In genomic region chr6:52620055-52620905, GRCh38 we compare ENCODE assay signal across 2 cellular contexts.
TF ChIP-seq lines count a peak whose summit lies in the region.

No MANE protein-coding gene starts in this region.

TF ChIP-seq in GM23338, 12 proteins besides CTCF, POLR2A, EP300 and RAD21:
- TF ChIP-seq, protein P1, sequence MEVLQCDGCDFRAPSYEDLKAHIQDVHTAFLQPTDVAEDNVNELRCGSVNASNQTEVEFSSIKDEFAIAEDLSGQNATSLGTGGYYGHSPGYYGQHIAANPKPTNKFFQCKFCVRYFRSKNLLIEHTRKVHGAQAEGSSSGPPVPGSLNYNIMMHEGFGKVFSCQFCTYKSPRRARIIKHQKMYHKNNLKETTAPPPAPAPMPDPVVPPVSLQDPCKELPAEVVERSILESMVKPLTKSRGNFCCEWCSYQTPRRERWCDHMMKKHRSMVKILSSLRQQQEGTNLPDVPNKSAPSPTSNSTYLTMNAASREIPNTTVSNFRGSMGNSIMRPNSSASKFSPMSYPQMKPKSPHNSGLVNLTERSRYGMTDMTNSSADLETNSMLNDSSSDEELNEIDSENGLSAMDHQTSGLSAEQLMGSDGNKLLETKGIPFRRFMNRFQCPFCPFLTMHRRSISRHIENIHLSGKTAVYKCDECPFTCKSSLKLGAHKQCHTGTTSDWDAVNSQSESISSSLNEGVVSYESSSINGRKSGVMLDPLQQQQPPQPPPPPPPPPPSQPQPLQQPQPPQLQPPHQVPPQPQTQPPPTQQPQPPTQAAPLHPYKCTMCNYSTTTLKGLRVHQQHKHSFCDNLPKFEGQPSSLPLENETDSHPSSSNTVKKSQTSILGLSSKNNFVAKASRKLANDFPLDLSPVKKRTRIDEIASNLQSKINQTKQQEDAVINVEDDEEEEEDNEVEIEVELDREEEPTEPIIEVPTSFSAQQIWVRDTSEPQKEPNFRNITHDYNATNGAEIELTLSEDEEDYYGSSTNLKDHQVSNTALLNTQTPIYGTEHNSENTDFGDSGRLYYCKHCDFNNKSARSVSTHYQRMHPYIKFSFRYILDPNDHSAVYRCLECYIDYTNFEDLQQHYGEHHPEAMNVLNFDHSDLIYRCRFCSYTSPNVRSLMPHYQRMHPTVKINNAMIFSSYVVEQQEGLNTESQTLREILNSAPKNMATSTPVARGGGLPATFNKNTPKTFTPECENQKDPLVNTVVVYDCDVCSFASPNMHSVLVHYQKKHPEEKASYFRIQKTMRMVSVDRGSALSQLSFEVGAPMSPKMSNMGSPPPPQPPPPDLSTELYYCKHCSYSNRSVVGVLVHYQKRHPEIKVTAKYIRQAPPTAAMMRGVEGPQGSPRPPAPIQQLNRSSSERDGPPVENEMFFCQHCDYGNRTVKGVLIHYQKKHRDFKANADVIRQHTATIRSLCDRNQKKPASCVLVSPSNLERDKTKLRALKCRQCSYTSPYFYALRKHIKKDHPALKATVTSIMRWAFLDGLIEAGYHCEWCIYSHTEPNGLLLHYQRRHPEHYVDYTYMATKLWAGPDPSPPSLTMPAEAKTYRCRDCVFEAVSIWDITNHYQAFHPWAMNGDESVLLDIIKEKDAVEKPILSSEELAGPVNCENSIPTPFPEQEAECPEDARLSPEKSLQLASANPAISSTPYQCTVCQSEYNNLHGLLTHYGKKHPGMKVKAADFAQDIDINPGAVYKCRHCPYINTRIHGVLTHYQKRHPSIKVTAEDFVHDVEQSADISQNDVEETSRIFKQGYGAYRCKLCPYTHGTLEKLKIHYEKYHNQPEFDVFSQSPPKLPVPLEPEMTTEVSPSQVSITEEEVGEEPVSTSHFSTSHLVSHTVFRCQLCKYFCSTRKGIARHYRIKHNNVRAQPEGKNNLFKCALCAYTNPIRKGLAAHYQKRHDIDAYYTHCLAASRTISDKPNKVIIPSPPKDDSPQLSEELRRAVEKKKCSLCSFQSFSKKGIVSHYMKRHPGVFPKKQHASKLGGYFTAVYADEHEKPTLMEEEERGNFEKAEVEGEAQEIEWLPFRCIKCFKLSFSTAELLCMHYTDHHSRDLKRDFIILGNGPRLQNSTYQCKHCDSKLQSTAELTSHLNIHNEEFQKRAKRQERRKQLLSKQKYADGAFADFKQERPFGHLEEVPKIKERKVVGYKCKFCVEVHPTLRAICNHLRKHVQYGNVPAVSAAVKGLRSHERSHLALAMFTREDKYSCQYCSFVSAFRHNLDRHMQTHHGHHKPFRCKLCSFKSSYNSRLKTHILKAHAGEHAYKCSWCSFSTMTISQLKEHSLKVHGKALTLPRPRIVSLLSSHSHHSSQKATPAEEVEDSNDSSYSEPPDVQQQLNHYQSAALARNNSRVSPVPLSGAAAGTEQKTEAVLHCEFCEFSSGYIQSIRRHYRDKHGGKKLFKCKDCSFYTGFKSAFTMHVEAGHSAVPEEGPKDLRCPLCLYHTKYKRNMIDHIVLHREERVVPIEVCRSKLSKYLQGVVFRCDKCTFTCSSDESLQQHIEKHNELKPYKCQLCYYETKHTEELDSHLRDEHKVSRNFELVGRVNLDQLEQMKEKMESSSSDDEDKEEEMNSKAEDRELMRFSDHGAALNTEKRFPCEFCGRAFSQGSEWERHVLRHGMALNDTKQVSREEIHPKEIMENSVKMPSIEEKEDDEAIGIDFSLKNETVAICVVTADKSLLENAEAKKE (CRISPR knock-in tag; IDR thresholded peaks at IDR 0.05) = no peak
- no peak for TF ChIP-seq POLR2AphosphoS5 (IDR thresholded peaks at IDR 0.05; ENCODE audit: low read depth)
- TF ChIP-seq NANOG (IDR thresholded peaks at IDR 0.05; ENCODE audit: borderline replicate concordance) = no peak
- TF ChIP-seq ZNF331 (CRISPR knock-in tag; IDR thresholded peaks at IDR 0.05; ENCODE audit: low read depth) = no peak
- TF ChIP-seq, protein P2, sequence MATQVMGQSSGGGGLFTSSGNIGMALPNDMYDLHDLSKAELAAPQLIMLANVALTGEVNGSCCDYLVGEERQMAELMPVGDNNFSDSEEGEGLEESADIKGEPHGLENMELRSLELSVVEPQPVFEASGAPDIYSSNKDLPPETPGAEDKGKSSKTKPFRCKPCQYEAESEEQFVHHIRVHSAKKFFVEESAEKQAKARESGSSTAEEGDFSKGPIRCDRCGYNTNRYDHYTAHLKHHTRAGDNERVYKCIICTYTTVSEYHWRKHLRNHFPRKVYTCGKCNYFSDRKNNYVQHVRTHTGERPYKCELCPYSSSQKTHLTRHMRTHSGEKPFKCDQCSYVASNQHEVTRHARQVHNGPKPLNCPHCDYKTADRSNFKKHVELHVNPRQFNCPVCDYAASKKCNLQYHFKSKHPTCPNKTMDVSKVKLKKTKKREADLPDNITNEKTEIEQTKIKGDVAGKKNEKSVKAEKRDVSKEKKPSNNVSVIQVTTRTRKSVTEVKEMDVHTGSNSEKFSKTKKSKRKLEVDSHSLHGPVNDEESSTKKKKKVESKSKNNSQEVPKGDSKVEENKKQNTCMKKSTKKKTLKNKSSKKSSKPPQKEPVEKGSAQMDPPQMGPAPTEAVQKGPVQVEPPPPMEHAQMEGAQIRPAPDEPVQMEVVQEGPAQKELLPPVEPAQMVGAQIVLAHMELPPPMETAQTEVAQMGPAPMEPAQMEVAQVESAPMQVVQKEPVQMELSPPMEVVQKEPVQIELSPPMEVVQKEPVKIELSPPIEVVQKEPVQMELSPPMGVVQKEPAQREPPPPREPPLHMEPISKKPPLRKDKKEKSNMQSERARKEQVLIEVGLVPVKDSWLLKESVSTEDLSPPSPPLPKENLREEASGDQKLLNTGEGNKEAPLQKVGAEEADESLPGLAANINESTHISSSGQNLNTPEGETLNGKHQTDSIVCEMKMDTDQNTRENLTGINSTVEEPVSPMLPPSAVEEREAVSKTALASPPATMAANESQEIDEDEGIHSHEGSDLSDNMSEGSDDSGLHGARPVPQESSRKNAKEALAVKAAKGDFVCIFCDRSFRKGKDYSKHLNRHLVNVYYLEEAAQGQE (IDR thresholded peaks at IDR 0.05; ENCODE audit: unreplicated experiment) = no peak
- no peak for TF ChIP-seq JUNB (IDR thresholded peaks at IDR 0.05; ENCODE audit: unreplicated experiment)
- TF ChIP-seq STAT1 (IDR thresholded peaks at IDR 0.05; ENCODE audit: unreplicated experiment) = no peak
- TF ChIP-seq ZNF114 (CRISPR knock-in tag; IDR thresholded peaks at IDR 0.05) = no peak
- no peak for TF ChIP-seq EZH2phosphoT487 (IDR thresholded peaks at IDR 0.05; ENCODE audit: unreplicated experiment)
- TF ChIP-seq, protein P3, sequence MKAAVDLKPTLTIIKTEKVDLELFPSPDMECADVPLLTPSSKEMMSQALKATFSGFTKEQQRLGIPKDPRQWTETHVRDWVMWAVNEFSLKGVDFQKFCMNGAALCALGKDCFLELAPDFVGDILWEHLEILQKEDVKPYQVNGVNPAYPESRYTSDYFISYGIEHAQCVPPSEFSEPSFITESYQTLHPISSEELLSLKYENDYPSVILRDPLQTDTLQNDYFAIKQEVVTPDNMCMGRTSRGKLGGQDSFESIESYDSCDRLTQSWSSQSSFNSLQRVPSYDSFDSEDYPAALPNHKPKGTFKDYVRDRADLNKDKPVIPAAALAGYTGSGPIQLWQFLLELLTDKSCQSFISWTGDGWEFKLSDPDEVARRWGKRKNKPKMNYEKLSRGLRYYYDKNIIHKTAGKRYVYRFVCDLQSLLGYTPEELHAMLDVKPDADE (IDR thresholded peaks at IDR 0.05) = no peak
- TF ChIP-seq CREB1 (CRISPR knock-in tag; IDR thresholded peaks at IDR 0.05; ENCODE audit: low read depth) = no peak
- TF ChIP-seq EZH2 (IDR thresholded peaks at IDR 0.05; ENCODE audit: low read depth, unreplicated experiment) = no peak

TF ChIP-seq in IMR-90, 13 proteins besides CTCF, POLR2A, EP300 and RAD21:
- TF ChIP-seq SMC3 (IDR thresholded peaks at IDR 0.05; ENCODE audit: low read depth, low read length) = no peak
- no peak for TF ChIP-seq CHD1 (IDR thresholded peaks at IDR 0.05; ENCODE audit: low read depth, low read length)
- no peak for TF ChIP-seq CEBPB (IDR thresholded peaks at IDR 0.05; ENCODE audit: low read depth, low read length)
- TF ChIP-seq RFX5 (IDR thresholded peaks at IDR 0.05; ENCODE audit: low read depth, low read length) = no peak
- no peak for TF ChIP-seq NFE2L2 (IDR thresholded peaks at IDR 0.05; ENCODE audit: low read depth, low read length)
- TF ChIP-seq BHLHE40 (IDR thresholded peaks at IDR 0.05; ENCODE audit: low read depth, low read length) = no peak
- TF ChIP-seq ELK1 (IDR thresholded peaks at IDR 0.05; ENCODE audit: borderline replicate concordance, low read depth, low read length) = no peak
- no peak for TF ChIP-seq RCOR1 (IDR thresholded peaks at IDR 0.05; ENCODE audit: insufficient replicate concordance, low read length)
- TF ChIP-seq MAFK (IDR thresholded peaks at IDR 0.05; ENCODE audit: low read depth, low read length) = no peak
- no peak for TF ChIP-seq MXI1 (IDR thresholded peaks at IDR 0.05; ENCODE audit: borderline replicate concordance, low read depth, low read length)
- TF ChIP-seq MAZ (IDR thresholded peaks at IDR 0.05; ENCODE audit: borderline replicate concordance, low read depth, low read length) = no peak
- TF ChIP-seq FOS (IDR thresholded peaks at IDR 0.05; ENCODE audit: low read depth, low read length) = no peak
- TF ChIP-seq USF2 (IDR thresholded peaks at IDR 0.05; ENCODE audit: low read depth, low read length) = no peak
